ENCODE assay signal across 19 cellular contexts in genomic region chr2:171430516-171431410, GRCh38. TPM values are rescaled to one million over a fixed set of nuclear protein-coding genes. Genes with fewer than 3 reads are reported as not detected.
DNase-seq lines count a peak whose midpoint lies in the region; ATAC-seq, FAIRE-seq and TF ChIP-seq lines count a peak whose summit lies in the region.
"Had no signal": no experiment of that assay in that cellular context is flagged by ENCODE, and none has a peak within 500 bp of the region (broad histone marks: within the 10 kb centered on the region; RNA-seq: fewer than 3 reads in every experiment).

No MANE protein-coding gene starts in this region.

- H3K4me1 Mint-ChIP-seq in neural crest cell, result peaks cover 30% of the 10 kb centered on the region

- H3K36me3 Mint-ChIP-seq in neural crest cell (ENCODE audit: low read depth), result peaks cover 9% of the 10 kb centered on the region

- DNase-seq in GM12891 (ENCODE audit: insufficient read length, low spot score) (no peak), NCI-H1694 (lab: John Stamatoyannopoulos, UW) (peak; percentile 10), erythroblast (lab: John Stamatoyannopoulos, UW) (peak; percentile 16 to 17), neural crest cell (ENCODE audit: low read depth, low spot score) (no peak), pons (ENCODE audit: low spot score) (no peak), H54 (ENCODE audit: insufficient read length, low spot score) (no peak), NCI-H748 (lab: John Stamatoyannopoulos, UW; ENCODE audit: unreplicated experiment) (no peak)
- DNase-seq: activated CD4-positive, alpha-beta T cell treated with anti-CD3 and anti-CD28 coated beads for 4 hours; activated naive CD4-positive, alpha-beta T cell treated with anti-CD3 and anti-CD28 coated beads, Interleukin-2, amount 50 U/mL, for 16 hours; body of pancreas; cortex of kidney; left lung; NCI-H1105 treated with DMSO at 0.1 percent for 48 hours; SJCRH30; small intestine; T-helper 9 cell; tibial artery had no signal

- TF ChIP-seq CTCF in neural crest cell (conservative IDR thresholded peaks at IDR 0.05), result no peak

- no peaks in the 10 kb centered on the region for H3K9me3 Mint-ChIP-seq in neural crest cell

- no peaks in the 10 kb centered on the region for H3K27me3 Mint-ChIP-seq in neural crest cell (ENCODE audit: low read depth)

- no peak for ATAC-seq in HG02852 (IDR thresholded peaks at IDR 0.05; ENCODE audit: unreplicated experiment)
- ATAC-seq: body of pancreas, left lung, pancreas had no signal

- no peak for TF ChIP-seq POLR2A in GM12891 (IDR thresholded peaks at IDR 0.05; ENCODE audit: low read depth, low read length)
- TF ChIP-seq POLR2A in erythroblast (IDR thresholded peaks at IDR 0.05; ENCODE audit: low read length), result no peak
- no peak for TF ChIP-seq POLR2A in H54 (IDR thresholded peaks at IDR 0.05; ENCODE audit: low read depth, low read length)

- H3K27ac Mint-ChIP-seq in neural crest cell (ENCODE audit: unreplicated experiment), result no peak overlapping the region

- FAIRE-seq in GM12891 (lab: Jason Lieb, UNC) (no peak), H54 (lab: Jason Lieb, UNC) (no peak)
- FAIRE-seq: pancreas, small intestine had no signal

- H3K4me3 Mint-ChIP-seq in neural crest cell, result peak overlapping the region; percentile 20

TF ChIP-seq in GM12891, 5 proteins besides CTCF, POLR2A, EP300 and RAD21:
- TF ChIP-seq SPI1 (IDR thresholded peaks at IDR 0.05; ENCODE audit: low read depth, low read length) (peak; percentile 78), POU2F2 (IDR thresholded peaks at IDR 0.05; ENCODE audit: low read depth, low read length) (no peak)

RNA-seq across cellular contexts. Expression of gene METTL8, which starts 3.0 kb away (rescaled TPM):
- polyA plus RNA-seq in GM12891 (2012; ENCODE audit: low read depth, missing spikeins), result 35.0 TPM
- total RNA-seq in neural crest cell, result 21.6 and 27.7 TPM in 2 replicates

RNA-seq across cellular contexts. Expression of gene DCAF17, which starts 3.3 kb away (rescaled TPM):
- polyA plus RNA-seq in GM12891 (2012; ENCODE audit: low read depth, missing spikeins), result 8.4 TPM
- total RNA-seq in neural crest cell, result 21.6 and 22.4 TPM in 2 replicates

Comparison
In these comparisons a context has a peak if more than half of its experiments do, and no peak if none do; other contexts are left out.
1. DNase-seq: peak in NCI-H1694 (single experiment) and erythroblast (2 of 2); none in GM12891 (single experiment), neural crest cell (single experiment), pons (single experiment), H54 (single experiment) and NCI-H748 (single experiment).